1 cellular context compared by ENCODE assay signal in the genomic region with DNA sequence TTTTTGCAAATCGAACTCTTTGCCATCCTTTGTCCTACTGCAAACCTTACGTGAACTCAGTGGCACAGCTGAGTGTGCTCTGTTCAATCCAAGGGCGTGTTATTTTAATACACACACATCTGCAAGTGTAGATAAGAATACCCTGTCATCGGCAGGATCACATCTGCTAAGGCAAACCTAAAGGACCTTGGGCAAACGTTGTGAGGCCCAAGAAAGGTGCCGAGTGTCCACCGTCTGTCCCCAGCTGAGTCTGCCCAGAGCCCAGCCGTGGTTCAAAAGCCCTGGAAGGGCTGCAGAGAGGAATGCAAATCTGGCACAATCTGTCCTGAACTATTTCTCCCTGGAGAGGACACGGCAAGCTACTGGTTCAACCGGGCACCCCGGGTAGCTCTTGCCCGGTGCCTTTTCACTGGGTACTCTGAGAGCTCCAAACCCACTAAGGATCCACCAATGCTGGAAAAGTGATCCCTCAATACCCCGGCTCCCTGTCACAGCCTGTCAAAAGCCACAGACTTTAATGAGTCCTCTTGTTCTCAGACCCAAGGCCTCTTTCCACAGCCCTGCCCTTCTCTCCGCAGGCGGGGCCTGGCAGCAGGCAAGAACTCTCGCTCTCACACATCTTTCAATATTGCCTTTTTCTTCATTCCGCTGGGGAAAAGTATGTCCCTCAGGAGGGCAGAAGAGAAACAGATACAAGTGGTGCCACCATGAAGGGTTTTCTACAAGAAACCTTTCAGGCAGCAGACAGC.
TF ChIP-seq lines count a peak whose summit lies in the region.

No MANE protein-coding gene starts in this region.

TF ChIP-seq in SK-N-SH, 30 proteins besides CTCF, POLR2A, EP300 and RAD21 (continued from another document):
- TF ChIP-seq, protein P1, sequence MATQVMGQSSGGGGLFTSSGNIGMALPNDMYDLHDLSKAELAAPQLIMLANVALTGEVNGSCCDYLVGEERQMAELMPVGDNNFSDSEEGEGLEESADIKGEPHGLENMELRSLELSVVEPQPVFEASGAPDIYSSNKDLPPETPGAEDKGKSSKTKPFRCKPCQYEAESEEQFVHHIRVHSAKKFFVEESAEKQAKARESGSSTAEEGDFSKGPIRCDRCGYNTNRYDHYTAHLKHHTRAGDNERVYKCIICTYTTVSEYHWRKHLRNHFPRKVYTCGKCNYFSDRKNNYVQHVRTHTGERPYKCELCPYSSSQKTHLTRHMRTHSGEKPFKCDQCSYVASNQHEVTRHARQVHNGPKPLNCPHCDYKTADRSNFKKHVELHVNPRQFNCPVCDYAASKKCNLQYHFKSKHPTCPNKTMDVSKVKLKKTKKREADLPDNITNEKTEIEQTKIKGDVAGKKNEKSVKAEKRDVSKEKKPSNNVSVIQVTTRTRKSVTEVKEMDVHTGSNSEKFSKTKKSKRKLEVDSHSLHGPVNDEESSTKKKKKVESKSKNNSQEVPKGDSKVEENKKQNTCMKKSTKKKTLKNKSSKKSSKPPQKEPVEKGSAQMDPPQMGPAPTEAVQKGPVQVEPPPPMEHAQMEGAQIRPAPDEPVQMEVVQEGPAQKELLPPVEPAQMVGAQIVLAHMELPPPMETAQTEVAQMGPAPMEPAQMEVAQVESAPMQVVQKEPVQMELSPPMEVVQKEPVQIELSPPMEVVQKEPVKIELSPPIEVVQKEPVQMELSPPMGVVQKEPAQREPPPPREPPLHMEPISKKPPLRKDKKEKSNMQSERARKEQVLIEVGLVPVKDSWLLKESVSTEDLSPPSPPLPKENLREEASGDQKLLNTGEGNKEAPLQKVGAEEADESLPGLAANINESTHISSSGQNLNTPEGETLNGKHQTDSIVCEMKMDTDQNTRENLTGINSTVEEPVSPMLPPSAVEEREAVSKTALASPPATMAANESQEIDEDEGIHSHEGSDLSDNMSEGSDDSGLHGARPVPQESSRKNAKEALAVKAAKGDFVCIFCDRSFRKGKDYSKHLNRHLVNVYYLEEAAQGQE (IDR thresholded peaks at IDR 0.05; ENCODE audit: low read depth, low read length) = no peak
- TF ChIP-seq TEAD4 (IDR thresholded peaks at IDR 0.05; ENCODE audit: borderline replicate concordance, insufficient read depth) = no peak
- TF ChIP-seq TCF12 (IDR thresholded peaks at IDR 0.05) = no peak
- TF ChIP-seq JUND (IDR thresholded peaks at IDR 0.05) = no peak
- TF ChIP-seq POLR2AphosphoS5 (IDR thresholded peaks at IDR 0.05; ENCODE audit: low read depth, low read length) = no peak
- no peak for TF ChIP-seq RFX5 (IDR thresholded peaks at IDR 0.05; ENCODE audit: low read length)
- TF ChIP-seq NFIC (IDR thresholded peaks at IDR 0.05; ENCODE audit: borderline replicate concordance) = no peak
- no peak for TF ChIP-seq PBX3 (IDR thresholded peaks at IDR 0.05)
- TF ChIP-seq, protein P2, sequence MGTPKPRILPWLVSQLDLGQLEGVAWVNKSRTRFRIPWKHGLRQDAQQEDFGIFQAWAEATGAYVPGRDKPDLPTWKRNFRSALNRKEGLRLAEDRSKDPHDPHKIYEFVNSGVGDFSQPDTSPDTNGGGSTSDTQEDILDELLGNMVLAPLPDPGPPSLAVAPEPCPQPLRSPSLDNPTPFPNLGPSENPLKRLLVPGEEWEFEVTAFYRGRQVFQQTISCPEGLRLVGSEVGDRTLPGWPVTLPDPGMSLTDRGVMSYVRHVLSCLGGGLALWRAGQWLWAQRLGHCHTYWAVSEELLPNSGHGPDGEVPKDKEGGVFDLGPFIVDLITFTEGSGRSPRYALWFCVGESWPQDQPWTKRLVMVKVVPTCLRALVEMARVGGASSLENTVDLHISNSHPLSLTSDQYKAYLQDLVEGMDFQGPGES (IDR thresholded peaks at IDR 0.05; ENCODE audit: low read depth, low read length) = no peak
- no peak for TF ChIP-seq RXRA (IDR thresholded peaks at IDR 0.05; ENCODE audit: borderline replicate concordance, low read depth)
- TF ChIP-seq SIN3A (IDR thresholded peaks at IDR 0.05; ENCODE audit: borderline replicate concordance, low read depth, low read length) = no peak
